15 cellular contexts compared by ENCODE assay signal in the genomic region with DNA sequence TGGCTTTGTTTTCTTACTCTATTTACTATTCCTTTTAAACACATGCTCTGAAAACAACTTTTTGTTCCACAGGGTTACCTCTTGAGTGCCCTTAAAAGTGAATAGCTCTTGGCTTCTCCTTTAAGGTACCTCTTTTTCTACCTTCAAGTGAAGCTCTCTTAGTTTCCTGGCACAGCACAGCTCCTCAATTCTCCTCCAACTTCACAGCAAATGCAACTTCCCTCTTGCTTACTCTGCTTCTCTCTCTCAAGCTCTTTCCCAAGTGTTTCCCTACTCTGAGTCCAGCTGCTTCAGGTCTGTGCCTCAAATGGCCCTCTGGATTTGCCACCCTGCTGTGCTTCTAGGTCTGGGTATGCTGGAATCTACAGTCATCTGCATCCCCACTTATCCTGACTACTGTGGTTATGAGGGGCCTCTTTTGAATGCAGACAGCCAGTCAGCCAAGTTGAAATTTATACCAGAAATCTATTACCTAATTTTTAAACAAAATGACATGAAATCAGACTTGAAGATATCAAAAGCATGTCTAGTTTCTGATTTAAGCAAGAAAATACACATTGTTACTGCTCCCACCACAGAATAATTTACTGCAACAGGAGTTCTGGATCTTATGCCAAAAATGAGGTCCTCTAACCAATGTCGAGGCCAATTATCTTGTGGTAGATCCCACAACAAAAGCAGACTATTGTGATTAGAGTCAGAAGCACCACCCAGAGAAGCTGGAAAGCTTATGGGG.
DNase-seq lines count a peak whose midpoint lies in the region; ATAC-seq and TF ChIP-seq lines count a peak whose summit lies in the region.
"Had no signal": no experiment of that assay in that cellular context is flagged by ENCODE, and none has a peak within 500 bp of the region (broad histone marks: within the 10 kb centered on the region; RNA-seq: fewer than 3 reads in every experiment).

No MANE protein-coding gene starts in this region.

- H3K36me3 ChIP-seq in GM23338 (ENCODE audit: insufficient read depth), result no peaks in the 10 kb centered on the region

- no peaks in the 10 kb centered on the region for H3K9me3 Mint-ChIP-seq in GM23338
- H3K9me3 Mint-ChIP-seq in osteocyte (ENCODE audit: unreplicated experiment), result no peaks in the 10 kb centered on the region
- no peaks in the 10 kb centered on the region for H3K9me3 Mint-ChIP-seq in activated CD8-positive, alpha-beta T cell treated with anti-CD3 and anti-CD28 coated beads, Interleukin-2, amount 10 ng/mL, durations not matched to agents 7 days and 5 days (ENCODE audit: insufficient read depth)
- no peaks in the 10 kb centered on the region for H3K9me3 Mint-ChIP-seq in T-helper 2 cell treated with Interferon-gamma antibody and Interleukin-4, amounts not matched to agents 5 μg/mL and 100 μg/mL, for 36 hours

- no peak overlapping the region for H3K4me2 ChIP-seq in GM23338

- H3K4me3 Mint-ChIP-seq in GM23338 (no peak overlapping the region), osteocyte (ENCODE audit: unreplicated experiment) (peak overlapping the region; percentile 5)
- no peak overlapping the region for H3K4me3 Mint-ChIP-seq in activated CD8-positive, alpha-beta T cell treated with anti-CD3 and anti-CD28 coated beads, Interleukin-2, amount 10 ng/mL, durations not matched to agents 7 days and 5 days
- no peak overlapping the region for H3K4me3 Mint-ChIP-seq in T-helper 2 cell treated with Interferon-gamma antibody and Interleukin-4, amounts not matched to agents 5 μg/mL and 100 μg/mL, for 36 hours
- H3K4me3 Mint-ChIP-seq: CD4-positive, CD25-positive, alpha-beta regulatory T cell had no signal

- H3K79me2 ChIP-seq in GM23338 (replicated peaks; ENCODE audit: insufficient read depth), result no peaks in the 10 kb centered on the region

- H3K4me3 ChIP-seq in GM23338 (no peak overlapping the region), fibroblast of the aortic adventitia (ENCODE audit: low read depth, low read length) (no peak overlapping the region)

- peaks cover 48% of the 10 kb centered on the region for H3K27me3 ChIP-seq in GM23338 (ENCODE audit: insufficient read depth)

- no peaks in the 10 kb centered on the region for H3F3A ChIP-seq in GM23338 (replicated peaks; ENCODE audit: low read depth)

- POLR2A ChIA-PET in activated CD8-positive, alpha-beta T cell treated with anti-CD3 and anti-CD28 coated beads, Interleukin-2, amount 10 ng/mL, durations not matched to agents 7 days and 5 days (lab: Charles Lee), result no interaction called here

- H3K9me2 ChIP-seq in GM23338 (ENCODE audit: insufficient read depth), result no peaks in the 10 kb centered on the region

- H3K27ac Mint-ChIP-seq in GM23338 (no peak overlapping the region), osteocyte (ENCODE audit: unreplicated experiment) (peak overlapping the region; percentile 29)
- H3K27ac Mint-ChIP-seq in activated CD8-positive, alpha-beta T cell treated with anti-CD3 and anti-CD28 coated beads, Interleukin-2, amount 10 ng/mL, durations not matched to agents 7 days and 5 days, result no peak overlapping the region
- no peak overlapping the region for H3K27ac Mint-ChIP-seq in T-helper 2 cell treated with Interferon-gamma antibody and Interleukin-4, amounts not matched to agents 5 μg/mL and 100 μg/mL, for 36 hours
- H3K27ac Mint-ChIP-seq: CD4-positive, CD25-positive, alpha-beta regulatory T cell had no signal

- TF ChIP-seq CTCF in GM23338 (conservative IDR thresholded peaks at IDR 0.05; ENCODE audit: low read depth in 2 of 2), result no peak
- no peak for TF ChIP-seq CTCF in fibroblast of the aortic adventitia (IDR thresholded peaks at IDR 0.05; ENCODE audit: insufficient read depth, low read length)
- no peak for TF ChIP-seq CTCF in osteocyte (IDR thresholded peaks at IDR 0.05)

- H3K36me3 Mint-ChIP-seq in GM23338 (ENCODE audit: low read depth) (no peaks in the 10 kb centered on the region), osteocyte (ENCODE audit: unreplicated experiment) (peaks cover 2% of the 10 kb centered on the region)
- H3K36me3 Mint-ChIP-seq in activated CD8-positive, alpha-beta T cell treated with anti-CD3 and anti-CD28 coated beads, Interleukin-2, amount 10 ng/mL, durations not matched to agents 7 days and 5 days (ENCODE audit: low read depth), result no peaks in the 10 kb centered on the region
- no peaks in the 10 kb centered on the region for H3K36me3 Mint-ChIP-seq in T-helper 2 cell treated with Interferon-gamma antibody and Interleukin-4, amounts not matched to agents 5 μg/mL and 100 μg/mL, for 36 hours (ENCODE audit: low read depth)
- H3K36me3 Mint-ChIP-seq: CD4-positive, CD25-positive, alpha-beta regulatory T cell had no signal

- H3K4me1 ChIP-seq in GM23338 (ENCODE audit: insufficient read depth), result no peaks in the 10 kb centered on the region

- no peak overlapping the region for H3K27ac ChIP-seq in GM23338 (ENCODE audit: low read depth)

- CTCF ChIA-PET in activated CD8-positive, alpha-beta T cell treated with anti-CD3 and anti-CD28 coated beads, Interleukin-2, amount 10 ng/mL, durations not matched to agents 7 days and 5 days (lab: Charles Lee), result no interaction called here

- H4K20me1 ChIP-seq in GM23338 (replicated peaks; ENCODE audit: insufficient read depth), result no peaks in the 10 kb centered on the region

- peaks cover 19% of the 10 kb centered on the region for H3K27me3 Mint-ChIP-seq in GM23338 (ENCODE audit: insufficient read depth, low read depth, poor library complexity)
- no peaks in the 10 kb centered on the region for H3K27me3 Mint-ChIP-seq in osteocyte (ENCODE audit: unreplicated experiment)
- no peaks in the 10 kb centered on the region for H3K27me3 Mint-ChIP-seq in activated CD8-positive, alpha-beta T cell treated with anti-CD3 and anti-CD28 coated beads, Interleukin-2, amount 10 ng/mL, durations not matched to agents 7 days and 5 days (ENCODE audit: low read depth)
- no peaks in the 10 kb centered on the region for H3K27me3 Mint-ChIP-seq in T-helper 2 cell treated with Interferon-gamma antibody and Interleukin-4, amounts not matched to agents 5 μg/mL and 100 μg/mL, for 36 hours (ENCODE audit: low read depth)
- H3K27me3 Mint-ChIP-seq: CD4-positive, CD25-positive, alpha-beta regulatory T cell had no signal

- peaks cover 8% of the 10 kb centered on the region for H3K4me1 Mint-ChIP-seq in GM23338
- peaks cover 41% of the 10 kb centered on the region for H3K4me1 Mint-ChIP-seq in osteocyte (ENCODE audit: unreplicated experiment)
- no peaks in the 10 kb centered on the region for H3K4me1 Mint-ChIP-seq in activated CD8-positive, alpha-beta T cell treated with anti-CD3 and anti-CD28 coated beads, Interleukin-2, amount 10 ng/mL, durations not matched to agents 7 days and 5 days (ENCODE audit: low read depth)
- no peaks in the 10 kb centered on the region for H3K4me1 Mint-ChIP-seq in T-helper 2 cell treated with Interferon-gamma antibody and Interleukin-4, amounts not matched to agents 5 μg/mL and 100 μg/mL, for 36 hours (ENCODE audit: low read depth)
- H3K4me1 Mint-ChIP-seq: CD4-positive, CD25-positive, alpha-beta regulatory T cell had no signal

- DNase-seq in GM23338 (ENCODE audit: low spot score) (peak; percentile 32), amniotic epithelial cell (ENCODE audit: low read depth) (peak; percentile 56), fibroblast of the aortic adventitia (ENCODE audit: low read depth) (peak; percentile 61), osteocyte (ENCODE audit: extremely low spot score, unreplicated experiment) (no peak), AG20443 (ENCODE audit: low spot score) (no peak)
- DNase-seq in activated CD8-positive, alpha-beta T cell treated with anti-CD3 and anti-CD28 coated beads, Interleukin-2, amount 10 ng/mL, durations not matched to agents 7 days and 5 days, result no peak
- DNase-seq in T-helper 2 cell treated with Interferon-gamma antibody and Interleukin-4, amounts not matched to agents 5 μg/mL and 100 μg/mL, for 36 hours (ENCODE audit: low spot score), result no peak
- DNase-seq: CD4-positive, CD25-positive, alpha-beta regulatory T cell; GDM1; MM.1S; NCI-H1105 treated with DMSO at 0.1 percent for 48 hours; NCI-H187 treated with DMSO at 0.1 percent for 48 hours; NCI-H510A; SIG-M5 had no signal

- no peak overlapping the region for H2AFZ ChIP-seq in GM23338

- ATAC-seq in GM23338, result peak; percentile 29; the same call in 2 of the 3 replicates
- ATAC-seq in activated CD8-positive, alpha-beta T cell treated with anti-CD3 and anti-CD28 coated beads, Interleukin-2, amount 10 ng/mL, durations not matched to agents 7 days and 5 days, result no peak
- ATAC-seq: HepG2 had no signal

TF ChIP-seq in GM23338, 12 proteins besides CTCF, POLR2A, EP300 and RAD21 (continues in another document):
- TF ChIP-seq, protein P1, sequence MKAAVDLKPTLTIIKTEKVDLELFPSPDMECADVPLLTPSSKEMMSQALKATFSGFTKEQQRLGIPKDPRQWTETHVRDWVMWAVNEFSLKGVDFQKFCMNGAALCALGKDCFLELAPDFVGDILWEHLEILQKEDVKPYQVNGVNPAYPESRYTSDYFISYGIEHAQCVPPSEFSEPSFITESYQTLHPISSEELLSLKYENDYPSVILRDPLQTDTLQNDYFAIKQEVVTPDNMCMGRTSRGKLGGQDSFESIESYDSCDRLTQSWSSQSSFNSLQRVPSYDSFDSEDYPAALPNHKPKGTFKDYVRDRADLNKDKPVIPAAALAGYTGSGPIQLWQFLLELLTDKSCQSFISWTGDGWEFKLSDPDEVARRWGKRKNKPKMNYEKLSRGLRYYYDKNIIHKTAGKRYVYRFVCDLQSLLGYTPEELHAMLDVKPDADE (IDR thresholded peaks at IDR 0.05), result no peak
- no peak for TF ChIP-seq POLR2AphosphoS5 (IDR thresholded peaks at IDR 0.05; ENCODE audit: low read depth)
- no peak for TF ChIP-seq EZH2 (IDR thresholded peaks at IDR 0.05; ENCODE audit: low read depth, unreplicated experiment)

Comparison
In these comparisons a context has a peak if more than half of its experiments do, and no peak if none do; other contexts are left out.
1. DNase-seq: peak in GM23338 (single experiment), amniotic epithelial cell (single experiment) and fibroblast of the aortic adventitia (single experiment); none in osteocyte (single experiment), activated CD8-positive, alpha-beta T cell treated with anti-CD3 and anti-CD28 coated beads, Interleukin-2, amount 10 ng/mL, durations not matched to agents 7 days and 5 days (single experiment), T-helper 2 cell treated with Interferon-gamma antibody and Interleukin-4, amounts not matched to agents 5 μg/mL and 100 μg/mL, for 36 hours (single experiment) and AG20443 (single experiment).